Comparison of ENCODE assay signal across 14 cellular contexts in the genomic region with DNA sequence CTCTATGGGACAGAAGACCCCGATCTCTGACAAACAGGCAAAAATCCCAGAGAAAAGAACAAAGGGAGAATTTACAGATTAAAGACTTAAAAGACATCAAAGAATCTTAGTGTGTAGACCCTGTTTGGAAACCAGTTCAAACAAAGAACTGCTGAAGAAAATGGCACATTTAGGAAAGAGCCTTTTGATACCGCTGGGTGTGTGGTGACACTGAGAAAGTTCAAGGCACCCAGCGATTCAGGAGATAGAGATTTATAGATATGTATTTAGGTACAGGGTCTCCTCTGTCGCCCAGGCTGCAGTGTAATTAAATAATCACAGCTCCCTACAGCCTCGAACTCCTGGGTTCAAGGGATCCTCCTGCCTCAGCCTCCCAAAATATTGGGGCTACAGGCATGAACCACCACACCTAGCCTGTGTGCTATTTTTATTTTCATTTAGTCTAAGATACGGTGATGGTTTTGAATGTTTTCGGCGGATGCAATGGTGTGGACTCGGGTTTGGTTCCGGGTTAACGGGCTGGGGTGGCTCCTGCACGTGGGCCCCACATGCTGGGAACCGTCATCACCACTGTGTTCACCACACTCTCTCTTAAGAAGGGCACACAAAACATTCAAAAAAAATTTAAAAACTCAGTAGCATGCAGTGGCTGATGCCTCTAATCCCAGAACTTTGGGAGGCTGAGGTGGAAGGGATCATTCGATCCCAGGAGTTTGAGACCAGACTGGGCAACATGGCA.
DNase-seq lines count a peak whose midpoint lies in the region; ATAC-seq and TF ChIP-seq lines count a peak whose summit lies in the region.
"Had no signal": no experiment of that assay in that cellular context is flagged by ENCODE, and none has a peak within 500 bp of the region (broad histone marks: within the 10 kb centered on the region; RNA-seq: fewer than 3 reads in every experiment).

No MANE protein-coding gene starts in this region.

- peaks cover 49% of the 10 kb centered on the region for H3K4me1 Mint-ChIP-seq in glutamatergic neuron (ENCODE audit: low read depth, unreplicated experiment)

- peaks cover 17% of the 10 kb centered on the region for H4K20me1 ChIP-seq in SU-DHL-6 (ENCODE audit: low read depth, low read length)

- peaks cover 95% of the 10 kb centered on the region for H3K79me2 ChIP-seq in SU-DHL-6 (ENCODE audit: insufficient read depth, low read length)

- H3K9ac ChIP-seq in SU-DHL-6 (ENCODE audit: low read length): 0 out of 2 replicates have a peak overlapping the region, but pooled peaks have one; percentile 1

- H3K4me3 ChIP-seq in SU-DHL-6 (ENCODE audit: insufficient read depth, low read length, poor library complexity, severe bottlenecking): no peak overlapping the region
- no peak overlapping the region for H3K4me3 ChIP-seq in thymus (ENCODE audit: low read length)
- H3K4me3 ChIP-seq: hepatocyte, uterus had no signal

- WGBS in thymus: 72% methylated on average over 14 of the region's 14 CpGs

- no peaks in the 10 kb centered on the region for H3K9me2 ChIP-seq in SU-DHL-6 (replicated peaks; ENCODE audit: insufficient read depth, low read length)

- ATAC-seq in GM18520 (IDR thresholded peaks at IDR 0.05; ENCODE audit: unreplicated experiment): no peak

- H3K9me3 Mint-ChIP-seq in glutamatergic neuron (ENCODE audit: unreplicated experiment): peaks cover 23% of the 10 kb centered on the region

- H3K27me3 ChIP-seq in SU-DHL-6 (ENCODE audit: low read length) (no peaks in the 10 kb centered on the region), thymus (ENCODE audit: control insufficient read depth, insufficient read depth) (no peaks in the 10 kb centered on the region)
- H3K27me3 ChIP-seq: hepatocyte, uterus had no signal

- H3K36me3 ChIP-seq in SU-DHL-6 (ENCODE audit: low read length): no peaks in the 10 kb centered on the region
- peaks cover 12% of the 10 kb centered on the region for H3K36me3 ChIP-seq in thymus (ENCODE audit: control insufficient read depth, insufficient read depth)
- H3K36me3 ChIP-seq: uterus had no signal

- peaks cover 13% of the 10 kb centered on the region for H3K27me3 Mint-ChIP-seq in glutamatergic neuron (ENCODE audit: unreplicated experiment)

- peak overlapping the region; percentile 6 for H3K27ac Mint-ChIP-seq in glutamatergic neuron (ENCODE audit: unreplicated experiment)

- no peaks in the 10 kb centered on the region for H3K36me3 Mint-ChIP-seq in glutamatergic neuron (ENCODE audit: unreplicated experiment)

- DNase-seq in activated gamma-delta T cell treated with Interleukin-2 at 50 U/mL for 16 hours (peak; percentile 36), activated gamma-delta T cell (lab: John Stamatoyannopoulos, UW) (no peak), glutamatergic neuron (no peak), DMS53 treated with DMSO at 0.1 percent for 48 hours (lab: John Stamatoyannopoulos, UW; ENCODE audit: unreplicated experiment) (no peak), NCI-H1092 treated with DMSO at 0.1 percent for 48 hours (lab: John Stamatoyannopoulos, UW) (no peak)
- DNase-seq: AML-193, cerebellar nuclear complex, NCI-H1436 treated with DMSO at 0.1 percent for 48 hours, NCI-H524, uterus had no signal

- H3K4me2 ChIP-seq in SU-DHL-6 (ENCODE audit: low read depth, low read length, poor library complexity, severe bottlenecking): peak overlapping the region; percentile 50
- H3K4me2 ChIP-seq: hepatocyte had no signal

- TF ChIP-seq CTCF in SU-DHL-6 (IDR thresholded peaks at IDR 0.05; ENCODE audit: insufficient read depth, low read length, poor library complexity, severe bottlenecking) (no peak), glutamatergic neuron (IDR thresholded peaks at IDR 0.05; ENCODE audit: partially characterized antibody, unreplicated experiment) (no peak)

- peaks cover 15% of the 10 kb centered on the region; the same call in 1 of the 2 replicates for H3F3A ChIP-seq in SU-DHL-6 (ENCODE audit: insufficient read depth)

- H3K4me3 Mint-ChIP-seq in glutamatergic neuron (ENCODE audit: unreplicated experiment): no peak overlapping the region

- H3K27ac ChIP-seq in SU-DHL-6 (ENCODE audit: low read depth, low read length): peak overlapping the region; percentile 72
- H3K27ac ChIP-seq in thymus (ENCODE audit: low read depth): peak overlapping the region; percentile 8
- H3K27ac ChIP-seq: hepatocyte, uterus had no signal

- peaks cover 29% of the 10 kb centered on the region for H3K4me1 ChIP-seq in thymus (ENCODE audit: control insufficient read depth, insufficient read depth, low read length)

- H2AFZ ChIP-seq in SU-DHL-6 (ENCODE audit: low read depth, low read length, severe bottlenecking): no peak overlapping the region
- H2AFZ ChIP-seq: hepatocyte had no signal

- H3K9me3 ChIP-seq in SU-DHL-6 (ENCODE audit: insufficient read depth, low read length): no peaks in the 10 kb centered on the region
- no peaks in the 10 kb centered on the region for H3K9me3 ChIP-seq in thymus (ENCODE audit: control insufficient read depth)
- H3K9me3 ChIP-seq: uterus had no signal
